8 cellular contexts compared by ENCODE assay signal in genomic region chr6:31834704-31835375, GRCh38. TPM values are rescaled to one million over a fixed set of nuclear protein-coding genes. Genes with fewer than 3 reads are reported as not detected.
DNase-seq lines count a peak whose midpoint lies in the region; ATAC-seq, FAIRE-seq and TF ChIP-seq lines count a peak whose summit lies in the region.

No MANE protein-coding gene starts in this region.

- peaks cover 0 to 28% (median 0%) of the 10 kb centered on the region in 3 donors for H3K36me3 ChIP-seq in Peyer's patch

- H3K4me1 ChIP-seq in Peyer's patch = peaks cover 7 to 53% (median 22%) of the 10 kb centered on the region in 4 donors

- no peaks in the 10 kb centered on the region for H3K9me3 ChIP-seq in Peyer's patch

- peak; percentile 64 for ATAC-seq in activated T-helper 17 cell treated with anti-CD3 and anti-CD28 coated beads, Interleukin-2, amount 50 U/mL, for 72 hours (replicated peaks)
- peak; percentile 63 for ATAC-seq in stimulated activated naive CD8-positive, alpha-beta T cell treated with anti-CD3 and anti-CD28 coated beads, Interleukin-15, Interleukin-2, amounts not matched to agents 100 U/mL and 50 U/mL, for 24 hours
- ATAC-seq in HG03520 (IDR thresholded peaks at IDR 0.05; ENCODE audit: unreplicated experiment) = no peak

- no peaks in the 10 kb centered on the region for H3K9me3 Mint-ChIP-seq in activated T-helper 17 cell treated with anti-CD3 and anti-CD28 coated beads, Interleukin-2, amount 50 U/mL, for 72 hours
- H3K9me3 Mint-ChIP-seq in nephron = no peaks in the 10 kb centered on the region

- peak overlapping the region; percentile 96 for H3K4me3 Mint-ChIP-seq in activated T-helper 17 cell treated with anti-CD3 and anti-CD28 coated beads, Interleukin-2, amount 50 U/mL, for 72 hours
- peak overlapping the region; percentile 96 to 98 (median 97) for H3K4me3 Mint-ChIP-seq in nephron

- FAIRE-seq in GM12892 (lab: Jason Lieb, UNC) (no peak), HTR-8/SVneo (lab: Jason Lieb, UNC) (no peak)

- peak overlapping the region; percentile 89 for H3K27ac Mint-ChIP-seq in activated T-helper 17 cell treated with anti-CD3 and anti-CD28 coated beads, Interleukin-2, amount 50 U/mL, for 72 hours
- peak overlapping the region; percentile 99 to 100 (median 100) for H3K27ac Mint-ChIP-seq in nephron

- H3K4me1 Mint-ChIP-seq in activated T-helper 17 cell treated with anti-CD3 and anti-CD28 coated beads, Interleukin-2, amount 50 U/mL, for 72 hours = peaks cover 23% of the 10 kb centered on the region
- H3K4me1 Mint-ChIP-seq in nephron = peaks cover 49% of the 10 kb centered on the region

- no peaks in the 10 kb centered on the region for H3K27me3 ChIP-seq in Peyer's patch

- TF ChIP-seq CTCF in Peyer's patch (IDR thresholded peaks at IDR 0.05) = no peak
- TF ChIP-seq CTCF in fibroblast of the aortic adventitia (IDR thresholded peaks at IDR 0.05; ENCODE audit: insufficient read depth, low read length) = no peak
- no peak for TF ChIP-seq CTCF in nephron (IDR thresholded peaks at IDR 0.05; ENCODE audit: unreplicated experiment in 3 of 3)

- H3K27me3 Mint-ChIP-seq in activated T-helper 17 cell treated with anti-CD3 and anti-CD28 coated beads, Interleukin-2, amount 50 U/mL, for 72 hours = no peaks in the 10 kb centered on the region
- H3K27me3 Mint-ChIP-seq in nephron (ENCODE audit: low read depth) = no peaks in the 10 kb centered on the region

- TF ChIP-seq POLR2A in GM12892 (IDR thresholded peaks at IDR 0.05; ENCODE audit: low read depth, low read length) (peak; percentile 100), Peyer's patch (IDR thresholded peaks at IDR 0.05) (peak; percentile 35 to 36)

- H3K27ac ChIP-seq in Peyer's patch = peak overlapping the region; percentile 94 to 97 (median 96)

- DNase-seq in GM12892 (ENCODE audit: insufficient read length) (peak; percentile 55), HTR-8/SVneo (ENCODE audit: insufficient read length, low spot score) (peak; percentile 57), Peyer's patch (peak; percentile 83 to 89 (median 84)), fibroblast of the aortic adventitia (ENCODE audit: low read depth) (peak; percentile 86)
- peak; percentile 82 for DNase-seq in stimulated activated naive CD8-positive, alpha-beta T cell treated with anti-CD3 and anti-CD28 coated beads, Interleukin-15, Interleukin-2, amounts not matched to agents 100 U/mL and 50 U/mL, for 24 hours

- H3K36me3 Mint-ChIP-seq in activated T-helper 17 cell treated with anti-CD3 and anti-CD28 coated beads, Interleukin-2, amount 50 U/mL, for 72 hours (ENCODE audit: low read depth) = peaks cover 81% of the 10 kb centered on the region
- peaks cover 46% of the 10 kb centered on the region for H3K36me3 Mint-ChIP-seq in nephron (ENCODE audit: low read depth)

- peak overlapping the region; percentile 76 to 97 (median 90) for H3K4me3 ChIP-seq in Peyer's patch
- peak overlapping the region; percentile 96 for H3K4me3 ChIP-seq in fibroblast of the aortic adventitia (ENCODE audit: low read depth, low read length)

RNA-seq across cellular contexts. Expression of gene HSPA1B, which starts 7.3 kb away (rescaled TPM):
- 7.1 TPM for polyA plus RNA-seq in GM12892 (2012; ENCODE audit: missing spikeins)
- total RNA-seq in Peyer's patch (100 to 1,000 TPM in 3 of 4 donors, 10 to 100 TPM in 1; 85.7 to 199 (median 146) TPM), fibroblast of the aortic adventitia (ENCODE audit: low replicate concordance) (62.0 and 112 TPM in 2 replicates)
- total RNA-seq in activated T-helper 17 cell treated with anti-CD3 and anti-CD28 coated beads, Interleukin-2, amount 50 U/mL, for 72 hours = 100 to 1,000 TPM in 1 of 2 donors, 10 to 100 TPM in 1; 78.4 to 118 TPM

RNA-seq across cellular contexts. Expression of gene HSPA1A, which starts 19.5 kb away (rescaled TPM):
- polyA plus RNA-seq in GM12892 (2012; ENCODE audit: missing spikeins) = 8.1 TPM
- total RNA-seq in Peyer's patch (100 to 1,000 TPM in 1 of 4 donors, 10 to 100 TPM in 3; 38.1 to 123 (median 67.0) TPM), fibroblast of the aortic adventitia (ENCODE audit: low replicate concordance) (52.8 and 76.9 TPM in 2 replicates)
- 100 to 1,000 TPM; 124 to 189 TPM for total RNA-seq in activated T-helper 17 cell treated with anti-CD3 and anti-CD28 coated beads, Interleukin-2, amount 50 U/mL, for 72 hours

RNA-seq across cellular contexts. Expression of gene HSPA1L, which starts 19.8 kb away (rescaled TPM):
- 1.2 TPM for polyA plus RNA-seq in GM12892 (2012; ENCODE audit: missing spikeins)
- total RNA-seq in Peyer's patch = 1 to 10 TPM in 2 of 4 donors, under 1 TPM in 1, not detected in 1; 0.88 to 1.7 (median 1.5) TPM
- total RNA-seq in activated T-helper 17 cell treated with anti-CD3 and anti-CD28 coated beads, Interleukin-2, amount 50 U/mL, for 72 hours = 1 to 10 TPM; 2.7 to 2.9 TPM
- total RNA-seq in fibroblast of the aortic adventitia (ENCODE audit: low replicate concordance) = 1.4 and 2.4 TPM in 2 replicates

RNA-seq across cellular contexts. Expression of gene NEU1, which starts 27.8 kb away (rescaled TPM):
- 15.0 TPM for polyA plus RNA-seq in GM12892 (2012; ENCODE audit: missing spikeins)
- total RNA-seq in Peyer's patch = 100 to 1,000 TPM in 1 of 4 donors, 10 to 100 TPM in 3; 11.6 to 100 (median 81.8) TPM
- total RNA-seq in activated T-helper 17 cell treated with anti-CD3 and anti-CD28 coated beads, Interleukin-2, amount 50 U/mL, for 72 hours = 10 to 100 TPM; 19.3 to 22.3 TPM
- 35.8 and 48.2 TPM in 2 replicates for total RNA-seq in fibroblast of the aortic adventitia (ENCODE audit: low replicate concordance)

RNA-seq across cellular contexts. Expression of gene LSM2, which starts 28.1 kb away (rescaled TPM):
- 161 TPM for polyA plus RNA-seq in GM12892 (2012; ENCODE audit: missing spikeins)
- total RNA-seq in Peyer's patch (10 to 100 TPM; 11.8 to 42.9 (median 19.1) TPM), fibroblast of the aortic adventitia (ENCODE audit: low replicate concordance) (49.5 and 88.3 TPM in 2 replicates)
- 100 to 1,000 TPM in 1 of 2 donors, 10 to 100 TPM in 1; 92.5 to 139 TPM for total RNA-seq in activated T-helper 17 cell treated with anti-CD3 and anti-CD28 coated beads, Interleukin-2, amount 50 U/mL, for 72 hours
